8 cellular contexts compared by ENCODE assay signal in the genomic region with DNA sequence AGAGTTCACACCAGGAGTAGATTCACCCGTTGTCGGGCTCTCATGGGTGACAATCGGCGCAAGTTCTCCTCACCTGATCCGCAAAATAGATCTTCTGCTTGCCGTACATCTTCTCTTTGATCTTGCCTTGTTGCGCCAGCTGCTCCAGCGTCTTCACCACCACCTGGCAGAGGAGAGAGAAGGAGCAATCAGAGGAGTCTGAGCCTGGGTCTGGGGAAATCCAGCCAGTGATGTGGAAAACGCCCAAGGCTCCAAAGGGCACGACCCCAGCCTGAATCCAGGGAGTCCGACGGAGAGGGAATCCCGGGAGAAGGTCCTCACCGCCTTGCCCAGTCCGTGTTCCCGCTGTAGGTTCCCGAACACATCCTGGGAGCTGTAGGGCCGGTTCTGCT. TPM values are rescaled to one million over a fixed set of nuclear protein-coding genes. Genes with fewer than 3 reads are reported as not detected.
A peak's percentile ranks its signal among the peaks of the same experiment; 100 is the strongest.
DNase-seq lines count a peak whose midpoint lies in the region; ATAC-seq, FAIRE-seq and TF ChIP-seq lines count a peak whose summit lies in the region.

No MANE protein-coding gene starts in this region.

- POLR2A ChIA-PET in endothelial cell of umbilical vein (lab: Charles Lee): interaction anchor here (0.5 kb wide), 1 partner anchor 223 kb away, joined by 10 read pairs; no protein-coding TSS in a partner anchor

- H3K27ac ChIP-seq in endothelial cell of umbilical vein (ENCODE audit: insufficient read depth, low read depth, low read length) (peak overlapping the region; percentile 50), parathyroid adenoma (peak overlapping the region; percentile 83)

- ATAC-seq in GM19035 (IDR thresholded peaks at IDR 0.05; ENCODE audit: unreplicated experiment) (peak; percentile 9), GM18858 (IDR thresholded peaks at IDR 0.05; ENCODE audit: unreplicated experiment) (no peak), HG03571 (IDR thresholded peaks at IDR 0.05; ENCODE audit: unreplicated experiment) (no peak)

- H3K9ac ChIP-seq in endothelial cell of umbilical vein (replicated peaks; ENCODE audit: extremely low read depth, insufficient read depth, low read length) (peak overlapping the region; percentile 76), parathyroid adenoma (no peak overlapping the region)

- peak; percentile 39 for DNase-seq in OCI-M1 (lab: John Stamatoyannopoulos, UW)
- DNase-seq in endothelial cell of umbilical vein (ENCODE audit: low read depth, low spot score): no peak
- DNase-seq in NCI-H1048 (lab: John Stamatoyannopoulos, UW): no peak
- no peak for DNase-seq in HK-2 (ENCODE audit: unreplicated experiment)

- H3K4me3 ChIP-seq in endothelial cell of umbilical vein (replicated peaks in 1 of 3; ENCODE audit: insufficient read depth in 1 of 3, low read depth in 1 of 3, low read length in 3 of 3) (peak overlapping the region; percentile 53 to 80 (median 76)), parathyroid adenoma (ENCODE audit: low read depth, low read length) (peak overlapping the region; percentile 99)

- no peak for FAIRE-seq in endothelial cell of umbilical vein (lab: Jason Lieb, UNC)

- no peak for TF ChIP-seq POLR2A in endothelial cell of umbilical vein (IDR thresholded peaks at IDR 0.05; ENCODE audit: low read depth, low read length)

- dilution Hi-C loops in endothelial cell of umbilical vein (cut with MboI; ENCODE audit: extremely low pct_ligation_motif_present, low sequenced_read_pairs): no loop called here

- peaks cover 18% of the 10 kb centered on the region for H3K4me1 ChIP-seq in endothelial cell of umbilical vein (ENCODE audit: control insufficient read depth, extremely low read depth, insufficient read depth, low read length)
- peaks cover 9% of the 10 kb centered on the region for H3K4me1 ChIP-seq in parathyroid adenoma

- TF ChIP-seq CTCF in endothelial cell of umbilical vein (IDR thresholded peaks at IDR 0.05; ENCODE audit: extremely low read depth in 1 of 2, insufficient read depth in 1 of 2, low read depth in 1 of 2, low read length in 2 of 2): no peak
- no peak for TF ChIP-seq CTCF in parathyroid adenoma (IDR thresholded peaks at IDR 0.05)

- H3K9me3 ChIP-seq in endothelial cell of umbilical vein (replicated peaks; ENCODE audit: control insufficient read depth, insufficient read depth, low read length) (no peaks in the 10 kb centered on the region), parathyroid adenoma (ENCODE audit: control insufficient read depth, low read length) (no peaks in the 10 kb centered on the region)

- H2AFZ ChIP-seq in endothelial cell of umbilical vein (ENCODE audit: low read depth, low read length): peak overlapping the region; percentile 35
- H2AFZ ChIP-seq in parathyroid adenoma: peak overlapping the region; percentile 78

- no peaks in the 10 kb centered on the region for H3K9me1 ChIP-seq in endothelial cell of umbilical vein (replicated peaks; ENCODE audit: control insufficient read depth, extremely low read depth, insufficient read depth, low read length)

- CTCF ChIA-PET in endothelial cell of umbilical vein (lab: Charles Lee): interaction anchor here (1.1 to 7.0 kb wide), 19 partner anchors 9 to 421 kb away, joined by 3 to 235 read pairs (median 9); partner anchors contain the start of genes BECN1, CCR10, CNTNAP1 and MLX

- BruUV-seq in endothelial cell of umbilical vein (replicated peaks; lab: Mats Ljungman, UMichigan): no TSS peak

- intact Hi-C loops in endothelial cell of umbilical vein (cut with micrococcal nuclease): loop anchor here (1.0 to 5.0 kb wide), 3 partner anchors 10 to 360 kb away; partner anchors contain the start of genes MLX, RETREG3 and TUBG1

- no peaks in the 10 kb centered on the region for H4K20me1 ChIP-seq in endothelial cell of umbilical vein (replicated peaks; ENCODE audit: control insufficient read depth, extremely low read depth, insufficient read depth, low read length)

- H3K79me2 ChIP-seq in endothelial cell of umbilical vein (ENCODE audit: control insufficient read depth, insufficient read depth, low read length): peaks cover 17% of the 10 kb centered on the region
- peaks cover 4% of the 10 kb centered on the region for H3K79me2 ChIP-seq in parathyroid adenoma

- H3K36me3 ChIP-seq in endothelial cell of umbilical vein (ENCODE audit: control insufficient read depth in 2 of 2, extremely low read depth in 1 of 2, insufficient read depth in 2 of 2, low read length in 2 of 2) (peaks cover 10 to 32% of the 10 kb centered on the region in 2 experiments), parathyroid adenoma (ENCODE audit: control insufficient read depth, insufficient read depth, low read length) (no peaks in the 10 kb centered on the region)

- H3K4me2 ChIP-seq in endothelial cell of umbilical vein (ENCODE audit: insufficient read depth, low read length) (peak overlapping the region; percentile 92), parathyroid adenoma (ENCODE audit: low read length) (peak overlapping the region; percentile 71)

- H3K27me3 ChIP-seq in endothelial cell of umbilical vein (ENCODE audit: control insufficient read depth in 2 of 2, insufficient read depth in 2 of 2, low read length in 2 of 2) (no peaks in the 10 kb centered on the region), parathyroid adenoma (ENCODE audit: control insufficient read depth, insufficient read depth, low read length) (no peaks in the 10 kb centered on the region)

TF ChIP-seq in endothelial cell of umbilical vein, 7 proteins besides CTCF, POLR2A, EP300 and RAD21:
- no peak for TF ChIP-seq MYC (IDR thresholded peaks at IDR 0.05; ENCODE audit: low read depth, low read length)
- no peak for TF ChIP-seq POLR2AphosphoS5 (IDR thresholded peaks at IDR 0.05; ENCODE audit: insufficient read depth, low read depth, low read length)
- TF ChIP-seq MAX (IDR thresholded peaks at IDR 0.05; ENCODE audit: insufficient read depth, insufficient read length): no peak
- TF ChIP-seq EZH2 (IDR thresholded peaks at IDR 0.05; ENCODE audit: borderline replicate concordance, low read depth, low read length, severe bottlenecking): no peak
- no peak for TF ChIP-seq GATA2 (IDR thresholded peaks at IDR 0.05; ENCODE audit: insufficient read depth, insufficient read length, low read depth, low read length)
- no peak for TF ChIP-seq JUN (IDR thresholded peaks at IDR 0.05; ENCODE audit: borderline replicate concordance, insufficient read depth, insufficient read length, low read depth)
- TF ChIP-seq FOS (IDR thresholded peaks at IDR 0.05; ENCODE audit: borderline replicate concordance, insufficient read depth, low read length): no peak

RNA-seq across cellular contexts. Expression of gene PSMC3IP, which starts 0.4 kb away (rescaled TPM):
- total RNA-seq in endothelial cell of umbilical vein: 19.3 and 20.8 TPM in 2 replicates
- 5.5 and 5.9 TPM in 2 replicates for polyA plus RNA-seq in endothelial cell of umbilical vein
- 9.0 and 10.6 TPM in 2 replicates for polyA plus RNA-seq in endothelial cell of umbilical vein (2011; cell fraction: cytosol; rRNA removed)
- polyA plus RNA-seq in endothelial cell of umbilical vein (2011; cell fraction: nucleus; rRNA removed): 20.8 and 34.7 TPM in 2 replicates
- polyA plus RNA-seq in endothelial cell of umbilical vein (2012): 6.3 and 10.9 TPM in 2 replicates
- polyA minus RNA-seq in endothelial cell of umbilical vein: 4.9 and 5.2 TPM in 2 replicates
- 14.0 TPM for polyA minus RNA-seq in endothelial cell of umbilical vein (2011; cell fraction: cytosol; rRNA and poly(A)+ RNA removed)
- polyA minus RNA-seq in endothelial cell of umbilical vein (2011; cell fraction: nucleus; rRNA and poly(A)+ RNA removed): 7.5 and 9.7 TPM in 2 replicates

RNA-seq across cellular contexts. Expression of gene MLX, which starts 10.2 kb away (rescaled TPM):
- 40.3 and 40.9 TPM in 2 replicates for total RNA-seq in endothelial cell of umbilical vein
- polyA plus RNA-seq in endothelial cell of umbilical vein: 41.1 and 42.7 TPM in 2 replicates
- polyA plus RNA-seq in endothelial cell of umbilical vein (2011; cell fraction: cytosol; rRNA removed): 35.7 and 37.7 TPM in 2 replicates
- polyA plus RNA-seq in endothelial cell of umbilical vein (2011; cell fraction: nucleus; rRNA removed): 56.9 and 63.0 TPM in 2 replicates
- polyA plus RNA-seq in endothelial cell of umbilical vein (2012): 37.4 and 41.4 TPM in 2 replicates
- polyA minus RNA-seq in endothelial cell of umbilical vein: 40.5 and 41.3 TPM in 2 replicates
- 22.4 TPM for polyA minus RNA-seq in endothelial cell of umbilical vein (2011; cell fraction: cytosol; rRNA and poly(A)+ RNA removed)
- polyA minus RNA-seq in endothelial cell of umbilical vein (2011; cell fraction: nucleus; rRNA and poly(A)+ RNA removed): 13.4 and 18.8 TPM in 2 replicates

RNA-seq across cellular contexts. Expression of gene COASY, which starts 15.2 kb away (rescaled TPM):
- 69.2 and 77.7 TPM in 2 replicates for total RNA-seq in endothelial cell of umbilical vein
- 39.6 and 52.6 TPM in 2 replicates for polyA plus RNA-seq in endothelial cell of umbilical vein
- 36.3 and 42.7 TPM in 2 replicates for polyA plus RNA-seq in endothelial cell of umbilical vein (2011; cell fraction: cytosol; rRNA removed)
- polyA plus RNA-seq in endothelial cell of umbilical vein (2011; cell fraction: nucleus; rRNA removed): 78.2 and 90.7 TPM in 2 replicates
- 63.2 and 68.4 TPM in 2 replicates for polyA plus RNA-seq in endothelial cell of umbilical vein (2012)
- polyA minus RNA-seq in endothelial cell of umbilical vein: 26.1 and 32.6 TPM in 2 replicates
- 56.5 TPM for polyA minus RNA-seq in endothelial cell of umbilical vein (2011; cell fraction: cytosol; rRNA and poly(A)+ RNA removed)
- polyA minus RNA-seq in endothelial cell of umbilical vein (2011; cell fraction: nucleus; rRNA and poly(A)+ RNA removed): 21.0 and 25.9 TPM in 2 replicates

RNA-seq across cellular contexts. Expression of gene HSD17B1, which starts 24.4 kb away (rescaled TPM):
- total RNA-seq in endothelial cell of umbilical vein: 0.62 and 1.0 TPM in 2 replicates
- 0.22 and 0.41 TPM in 2 replicates for polyA plus RNA-seq in endothelial cell of umbilical vein
- 0.05 and 0.20 TPM in 2 replicates for polyA plus RNA-seq in endothelial cell of umbilical vein (2011; cell fraction: cytosol; rRNA removed)
- 0.59 and 0.63 TPM in 2 replicates for polyA plus RNA-seq in endothelial cell of umbilical vein (2011; cell fraction: nucleus; rRNA removed)
- 1.0 and 1.2 TPM in 2 replicates for polyA plus RNA-seq in endothelial cell of umbilical vein (2012)
- polyA minus RNA-seq in endothelial cell of umbilical vein: 0.17 and 0.19 TPM in 2 replicates
- polyA minus RNA-seq in endothelial cell of umbilical vein (2011; cell fraction: cytosol; rRNA and poly(A)+ RNA removed): 1.0 TPM
- 0.43 and 0.77 TPM in 2 replicates for polyA minus RNA-seq in endothelial cell of umbilical vein (2011; cell fraction: nucleus; rRNA and poly(A)+ RNA removed)

RNA-seq across cellular contexts. Expression of gene RETREG3, which starts 32.0 kb away (rescaled TPM):
- 52.3 and 53.4 TPM in 2 replicates for total RNA-seq in endothelial cell of umbilical vein
- polyA plus RNA-seq in endothelial cell of umbilical vein: 32.6 and 36.2 TPM in 2 replicates
- 22.2 and 24.2 TPM in 2 replicates for polyA plus RNA-seq in endothelial cell of umbilical vein (2011; cell fraction: cytosol; rRNA removed)
- polyA plus RNA-seq in endothelial cell of umbilical vein (2011; cell fraction: nucleus; rRNA removed): 30.6 and 31.4 TPM in 2 replicates
- 16.7 and 18.6 TPM in 2 replicates for polyA plus RNA-seq in endothelial cell of umbilical vein (2012)
- polyA minus RNA-seq in endothelial cell of umbilical vein: 96.8 and 118 TPM in 2 replicates
- polyA minus RNA-seq in endothelial cell of umbilical vein (2011; cell fraction: cytosol; rRNA and poly(A)+ RNA removed): 21.8 TPM
- 31.5 and 43.7 TPM in 2 replicates for polyA minus RNA-seq in endothelial cell of umbilical vein (2011; cell fraction: nucleus; rRNA and poly(A)+ RNA removed)
